8 cellular contexts compared by ENCODE assay signal in genomic region chr5:31531543-31531887, GRCh38. TPM values are rescaled to one million over a fixed set of nuclear protein-coding genes. Genes with fewer than 3 reads are reported as not detected.
DNase-seq lines count a peak whose midpoint lies in the region; ATAC-seq and TF ChIP-seq lines count a peak whose summit lies in the region.

No MANE protein-coding gene starts in this region.

- H3K9me3 Mint-ChIP-seq in CD4-positive, alpha-beta T cell, result no peaks in the 10 kb centered on the region

- peak overlapping the region; percentile 90 for H3K27ac Mint-ChIP-seq in CD4-positive, alpha-beta T cell

- H3K9me3 ChIP-seq in CD4-positive, alpha-beta T cell (ENCODE audit: control insufficient read depth, low read length), result no peaks in the 10 kb centered on the region

- H3K27me3 Mint-ChIP-seq in CD4-positive, alpha-beta T cell, result no peaks in the 10 kb centered on the region

- CTCF ChIA-PET in CD4-positive, alpha-beta T cell (lab: Charles Lee), result interaction anchor here (1.1 kb wide), 1 partner anchor 9 kb away, joined by 4 read pairs; no protein-coding TSS in a partner anchor
- CTCF ChIA-PET in RWPE1 (lab: Yijun Ruan, JAX), result interaction anchor here (0.8 kb wide), 1 partner anchor 12 kb away, joined by 4 read pairs; no protein-coding TSS in a partner anchor

- no peak for TF ChIP-seq CTCF in CD4-positive, alpha-beta T cell (IDR thresholded peaks at IDR 0.05)
- no peak for TF ChIP-seq CTCF in RWPE1 (conservative IDR thresholded peaks at IDR 0.05; ENCODE audit: low read depth)
- TF ChIP-seq CTCF in cardiac fibroblast (IDR thresholded peaks at IDR 0.05; ENCODE audit: low read depth, low read length), result no peak

- peak overlapping the region; percentile 48 for H3K27ac ChIP-seq in CD4-positive, alpha-beta T cell (ENCODE audit: low read depth, low read length)
- peak overlapping the region; percentile 80 for H3K27ac ChIP-seq in RWPE1

- H3K36me3 Mint-ChIP-seq in CD4-positive, alpha-beta T cell (ENCODE audit: low read depth), result peaks cover 80% of the 10 kb centered on the region

- intact Hi-C loops in CD4-positive, alpha-beta T cell (cut with DNase I, micrococcal nuclease), result loop anchor here (2.0 to 10.0 kb wide), 7 partner anchors 545 to 1911 kb away; partner anchors contain the start of genes GOLPH3 (in 1 of the 2), MTMR12 (in 1 of the 2), SUB1 (in 1 of the 2) and TARS1 (in 1 of the 2)

- peak overlapping the region; percentile 94 to 95 for H3K4me3 ChIP-seq in cardiac fibroblast (replicated peaks in 1 of 2; ENCODE audit: low read depth in 2 of 2, low read length in 2 of 2)

- peak in 1 of 10 experiments; percentile 7 for DNase-seq in CD4-positive, alpha-beta T cell
- peak; percentile 10 for DNase-seq in GM19238 (ENCODE audit: insufficient read length, low spot score)
- peak; percentile 24 for DNase-seq in RWPE1 (ENCODE audit: low spot score)
- peak; percentile 18 to 21 for DNase-seq in cardiac fibroblast (ENCODE audit: low read depth in 2 of 2)
- DNase-seq in left kidney (ENCODE audit: low read depth, low spot score), result peak; percentile 58
- DNase-seq in stimulated activated CD8-positive, alpha-beta memory T cell treated with anti-CD3 and anti-CD28 coated beads, Interleukin-4, amount 100 ng/mL, for 48 hours, result peak; percentile 47
- no peak for DNase-seq in superior temporal gyrus (ENCODE audit: extremely low spot score)

- H3K27me3 ChIP-seq in CD4-positive, alpha-beta T cell (ENCODE audit: control insufficient read depth, insufficient read depth, low read length), result no peaks in the 10 kb centered on the region

- ATAC-seq in CD4-positive, alpha-beta T cell (ENCODE audit: poor library complexity), result peak; percentile 19
- ATAC-seq in HG03139 (IDR thresholded peaks at IDR 0.05; ENCODE audit: unreplicated experiment), result peak; percentile 30

- H3K4me1 Mint-ChIP-seq in CD4-positive, alpha-beta T cell (ENCODE audit: low read depth), result peaks cover 75% of the 10 kb centered on the region

- POLR2A ChIA-PET in CD4-positive, alpha-beta T cell (lab: Charles Lee), result interaction anchor here (0.9 to 1.4 kb wide), 5 partner anchors 12 to 643 kb away, joined by 3 to 5 read pairs (median 4); partner anchors contain the start of gene GOLPH3
- POLR2A ChIA-PET in RWPE1 (lab: Yijun Ruan, JAX; ENCODE audit: low non-redundant PET), result interaction anchor here (0.6 kb wide), 1 partner anchor 8 kb away, joined by 3 read pairs; no protein-coding TSS in a partner anchor

- peak overlapping the region; percentile 98 for H3K4me3 Mint-ChIP-seq in CD4-positive, alpha-beta T cell

RNA-seq across cellular contexts. Expression of gene DROSHA, which starts 0.4 kb away (rescaled TPM):
- 10 to 100 TPM; 28.8 to 38.1 TPM for total RNA-seq in CD4-positive, alpha-beta T cell

RNA-seq across cellular contexts. Expression of gene C5orf22, which starts 0.6 kb away (rescaled TPM):
- 10 to 100 TPM in 1 of 2 experiments, 1 to 10 TPM in 1; 9.8 to 12.3 TPM for total RNA-seq in CD4-positive, alpha-beta T cell
